1 cellular context compared by ENCODE assay signal in the genomic region with DNA sequence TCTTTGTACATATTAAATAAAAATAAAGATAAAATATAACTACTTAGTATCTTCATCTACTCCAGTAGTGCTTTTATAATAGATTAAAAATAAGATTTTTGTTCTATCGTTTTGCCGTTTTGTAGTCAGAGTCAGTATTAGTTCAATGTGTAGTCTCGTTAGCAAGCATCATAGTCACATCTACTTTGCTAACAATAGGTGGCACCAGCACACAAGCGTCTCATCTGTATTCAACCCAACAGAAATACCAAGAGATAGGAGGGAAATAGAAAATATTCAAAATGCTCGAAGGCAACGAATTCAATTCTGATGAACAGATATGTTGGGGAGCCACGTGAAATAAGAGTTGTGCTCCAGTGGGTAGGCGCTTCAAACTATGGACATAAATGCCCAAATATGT.
TF ChIP-seq lines count a peak whose summit lies in the region.

No MANE protein-coding gene starts in this region.

TF ChIP-seq in HCT116, 20 proteins besides CTCF, POLR2A, EP300 and RAD21 (continued from another document):
- no peak for TF ChIP-seq FOSL1 (IDR thresholded peaks at IDR 0.05; ENCODE audit: low read depth)
- no peak for TF ChIP-seq ELF1 (IDR thresholded peaks at IDR 0.05; ENCODE audit: borderline replicate concordance, low read depth)
- TF ChIP-seq, protein P1, sequence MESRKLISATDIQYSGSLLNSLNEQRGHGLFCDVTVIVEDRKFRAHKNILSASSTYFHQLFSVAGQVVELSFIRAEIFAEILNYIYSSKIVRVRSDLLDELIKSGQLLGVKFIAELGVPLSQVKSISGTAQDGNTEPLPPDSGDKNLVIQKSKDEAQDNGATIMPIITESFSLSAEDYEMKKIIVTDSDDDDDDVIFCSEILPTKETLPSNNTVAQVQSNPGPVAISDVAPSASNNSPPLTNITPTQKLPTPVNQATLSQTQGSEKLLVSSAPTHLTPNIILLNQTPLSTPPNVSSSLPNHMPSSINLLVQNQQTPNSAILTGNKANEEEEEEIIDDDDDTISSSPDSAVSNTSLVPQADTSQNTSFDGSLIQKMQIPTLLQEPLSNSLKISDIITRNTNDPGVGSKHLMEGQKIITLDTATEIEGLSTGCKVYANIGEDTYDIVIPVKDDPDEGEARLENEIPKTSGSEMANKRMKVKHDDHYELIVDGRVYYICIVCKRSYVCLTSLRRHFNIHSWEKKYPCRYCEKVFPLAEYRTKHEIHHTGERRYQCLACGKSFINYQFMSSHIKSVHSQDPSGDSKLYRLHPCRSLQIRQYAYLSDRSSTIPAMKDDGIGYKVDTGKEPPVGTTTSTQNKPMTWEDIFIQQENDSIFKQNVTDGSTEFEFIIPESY (IDR thresholded peaks at IDR 0.05; ENCODE audit: extremely low read depth, insufficient replicate concordance, low read length), result no peak
- TF ChIP-seq, protein P2, sequence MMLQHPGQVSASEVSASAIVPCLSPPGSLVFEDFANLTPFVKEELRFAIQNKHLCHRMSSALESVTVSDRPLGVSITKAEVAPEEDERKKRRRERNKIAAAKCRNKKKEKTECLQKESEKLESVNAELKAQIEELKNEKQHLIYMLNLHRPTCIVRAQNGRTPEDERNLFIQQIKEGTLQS (IDR thresholded peaks at IDR 0.05), result no peak
- no peak for TF ChIP-seq EGR1 (IDR thresholded peaks at IDR 0.05; ENCODE audit: low read depth)
- TF ChIP-seq EZH2phosphoT487 (IDR thresholded peaks at IDR 0.05; ENCODE audit: borderline replicate concordance), result no peak
- no peak for TF ChIP-seq SP1 (IDR thresholded peaks at IDR 0.05; ENCODE audit: low read depth)
